8 cellular contexts compared by ENCODE assay signal in genomic region chr1:207335695-207336363, GRCh38. TPM values are rescaled to one million over a fixed set of nuclear protein-coding genes. Genes with fewer than 3 reads are reported as not detected.
DNase-seq lines count a peak whose midpoint lies in the region; ATAC-seq, FAIRE-seq and TF ChIP-seq lines count a peak whose summit lies in the region.

No MANE protein-coding gene starts in this region.

- TF ChIP-seq EP300 in stomach (IDR thresholded peaks at IDR 0.05), result no peak

- no peaks in the 10 kb centered on the region; the same call in 1 of the 2 replicates for H3F3A ChIP-seq in Loucy (ENCODE audit: low read depth)

- H3K4me3 Mint-ChIP-seq in effector memory CD8-positive, alpha-beta T cell, result peak overlapping the region; percentile 27 to 34

- no peaks in the 10 kb centered on the region for H4K20me1 ChIP-seq in Loucy (ENCODE audit: insufficient read depth, low read length, poor library complexity, severe bottlenecking)

- intact Hi-C loops in stomach (cut with DNase I; ENCODE audit: low total_unique reads), result no loop called here

- H3K79me2 ChIP-seq in Loucy (ENCODE audit: insufficient read depth, low read length), result no peaks in the 10 kb centered on the region

- no peak overlapping the region for H2AFZ ChIP-seq in Loucy (ENCODE audit: low read length)

- 72 to 83% (median 80%) methylated on average over 6 of the region's 6 CpGs for WGBS in stomach, 5 donors

- H3K9me3 Mint-ChIP-seq in effector memory CD8-positive, alpha-beta T cell, result peaks cover 3 to 11% of the 10 kb centered on the region in 2 donors

- H3K4me1 ChIP-seq in Loucy (ENCODE audit: insufficient read depth, low read length, poor library complexity, severe bottlenecking), result peaks cover 18% of the 10 kb centered on the region
- no peaks in the 10 kb centered on the region for H3K4me1 ChIP-seq in stomach

- no peaks in the 10 kb centered on the region for H3K27me3 ChIP-seq in Loucy (ENCODE audit: insufficient read depth, low read length, poor library complexity, severe bottlenecking)
- no peaks in the 10 kb centered on the region for H3K27me3 ChIP-seq in stomach

- H3K36me3 Mint-ChIP-seq in effector memory CD8-positive, alpha-beta T cell (ENCODE audit: insufficient read depth), result peaks cover 55% of the 10 kb centered on the region

- H3K36me3 ChIP-seq in Loucy (ENCODE audit: insufficient read depth, low read length) (no peaks in the 10 kb centered on the region), stomach (peaks cover 4 to 82% (median 61%) of the 10 kb centered on the region in 4 donors)

- peaks cover 23 to 25% of the 10 kb centered on the region in 2 donors for H3K4me1 Mint-ChIP-seq in effector memory CD8-positive, alpha-beta T cell (ENCODE audit: low read depth in 2 of 2)

- peak; percentile 62 for ATAC-seq in GM21737 (IDR thresholded peaks at IDR 0.05; ENCODE audit: unreplicated experiment)
- peak; percentile 45 for ATAC-seq in effector memory CD8-positive, alpha-beta T cell (replicated peaks)

- no peak overlapping the region for H3K9ac ChIP-seq in Loucy (ENCODE audit: low read depth, low read length, poor library complexity, severe bottlenecking)

- no peak for DNase-seq in GM18507 (ENCODE audit: extremely low spot score, insufficient read length, low read depth)
- DNase-seq in effector memory CD8-positive, alpha-beta T cell, result no peak
- no peak for DNase-seq in stomach
- DNase-seq in HUDEP-2 (lab: John Stamatoyannopoulos, UW; ENCODE audit: unreplicated experiment in 76 of 76), result no peak
- no peak for DNase-seq in activated CD8-positive, alpha-beta memory T cell treated with anti-CD3 and anti-CD28 coated beads for 24 hours
- DNase-seq in H4 (ENCODE audit: low spot score), result no peak

- H3K4me3 ChIP-seq in Loucy (ENCODE audit: low read length, poor library complexity, severe bottlenecking), result no peak overlapping the region
- no peak overlapping the region for H3K4me3 ChIP-seq in stomach

- no peak overlapping the region for H3K4me2 ChIP-seq in Loucy (ENCODE audit: low read depth, low read length, poor library complexity, severe bottlenecking)

- TF ChIP-seq CTCF in Loucy (conservative IDR thresholded peaks at IDR 0.05; ENCODE audit: low read length), result peak; percentile 17; the same call in 1 of the 2 replicates
- TF ChIP-seq CTCF in stomach (IDR thresholded peaks at IDR 0.05), result no peak

- H3K27ac ChIP-seq in stomach, result peak overlapping the region in 4 of 5 donors; percentile 35 to 70 (median 52)

- peak; percentile 92 for FAIRE-seq in GM18507 (lab: Jason Lieb, UNC)

- no peaks in the 10 kb centered on the region for H3K9me3 ChIP-seq in Loucy (ENCODE audit: insufficient read depth, low read depth, low read length)
- peaks cover 0 to 9% (median 3%) of the 10 kb centered on the region in 4 donors for H3K9me3 ChIP-seq in stomach

- H3K9me2 ChIP-seq in Loucy (replicated peaks; ENCODE audit: low read depth, low read length), result no peaks in the 10 kb centered on the region

- H3K27me3 Mint-ChIP-seq in effector memory CD8-positive, alpha-beta T cell, result no peaks in the 10 kb centered on the region

- H3K27ac Mint-ChIP-seq in effector memory CD8-positive, alpha-beta T cell, result peak overlapping the region; percentile 85 to 87

- no peak for TF ChIP-seq POLR2A in stomach (IDR thresholded peaks at IDR 0.05)

RNA-seq across cellular contexts. Expression of gene CD55, which starts 14.4 kb away (rescaled TPM):
- total RNA-seq in stomach, result 100 to 1,000 TPM in 1 of 5 donors, 10 to 100 TPM in 3, 1 to 10 TPM in 1; 8.1 to 168 (median 53.6) TPM
- 10 to 100 TPM; 10.5 to 18.6 (median 17.7) TPM for polyA plus RNA-seq in stomach
- 29.0 and 43.5 TPM in 2 replicates for total RNA-seq in H4 (2014; rRNA removed; shearing (Covaris generic))
